ENCODE assay signal across 25 cellular contexts in genomic region chr14:33629721-33630287, GRCh38.
DNase-seq lines count a peak whose midpoint lies in the region; ATAC-seq, FAIRE-seq and TF ChIP-seq lines count a peak whose summit lies in the region.
"Had no signal": no experiment of that assay in that cellular context is flagged by ENCODE, and none has a peak within 500 bp of the region (broad histone marks: within the 10 kb centered on the region; RNA-seq: fewer than 3 reads in every experiment).

No MANE protein-coding gene starts in this region.

- H4K20me1 ChIP-seq in HepG2 (ENCODE audit: insufficient read depth, low read length): no peaks in the 10 kb centered on the region; the same call in 1 of the 2 replicates
- H4K20me1 ChIP-seq: BLaER1 treated with 17β-estradiol and CSF1 and Interleukin-3, amounts not matched to agents 10 nM and 100 nM had no signal

- under 1% methylated on average over 2 of the region's 2 CpGs for WGBS in HepG2 (ENCODE audit: low lambda C conversion rate)
- WGBS in right lobe of liver (ENCODE audit: insufficient coverage, low coverage, low lambda C conversion rate, missing lambda C conversion rate): 44% methylated on average over 2 of the region's 2 CpGs

- DNase-seq in HepG2 (ENCODE audit: low spot score) (no peak), right lobe of liver (no peak), amniotic epithelial cell (ENCODE audit: low read depth) (peak; percentile 59), choroid plexus epithelial cell (ENCODE audit: low read depth) (peak; percentile 15), NAMALWA (ENCODE audit: low spot score) (no peak), RWPE1 (ENCODE audit: low spot score) (no peak)
- DNase-seq: AML-193; BE2C; CD4-positive, alpha-beta T cell; CD8-positive, alpha-beta memory T cell; DMS 273 treated with DMSO at 0.1 percent for 48 hours; DMS79; EL; GDM1; H9 had no signal

- H3K9ac ChIP-seq in HepG2 (ENCODE audit: insufficient read depth, low read depth, low read length): no peak overlapping the region
- H3K9ac ChIP-seq: BLaER1 treated with 17β-estradiol and CSF1 and Interleukin-3, amounts not matched to agents 10 nM and 100 nM had no signal

- H3K4me1 ChIP-seq in HepG2 (ENCODE audit: insufficient read depth, low read length) (no peaks in the 10 kb centered on the region), right lobe of liver (no peaks in the 10 kb centered on the region)
- H3K4me1 ChIP-seq: BLaER1 treated with 17β-estradiol and CSF1 and Interleukin-3, amounts not matched to agents 10 nM and 100 nM had no signal

- no peak overlapping the region for H3K4me2 ChIP-seq in HepG2 (ENCODE audit: low read depth, low read length)
- H3K4me2 ChIP-seq: BLaER1 treated with 17β-estradiol and CSF1 and Interleukin-3, amounts not matched to agents 10 nM and 100 nM had no signal

- no peaks in the 10 kb centered on the region for H3K9me3 ChIP-seq in HepG2 (ENCODE audit: low read length)
- H3K9me3 ChIP-seq in right lobe of liver: no peaks in the 10 kb centered on the region
- H3K9me3 ChIP-seq: BE2C; BLaER1 treated with 17β-estradiol and CSF1 and Interleukin-3, amounts not matched to agents 10 nM and 100 nM had no signal

- intact Hi-C loops in HepG2 (cut with micrococcal nuclease; ENCODE audit: unreplicated experiment) (no loop called here), right lobe of liver (cut with DNase I) (no loop called here)

- H3K36me3 ChIP-seq in HepG2 (replicated peaks in 1 of 2; ENCODE audit: control insufficient read depth in 1 of 2, insufficient read depth in 2 of 2, low read length in 2 of 2): no peaks in the 10 kb centered on the region
- H3K36me3 ChIP-seq in right lobe of liver: no peaks in the 10 kb centered on the region
- H3K36me3 ChIP-seq: BE2C; BLaER1 treated with 17β-estradiol and CSF1 and Interleukin-3, amounts not matched to agents 10 nM and 100 nM had no signal

- no peak overlapping the region for H3K4me3 ChIP-seq in HepG2 (replicated peaks in 1 of 3; ENCODE audit: insufficient read depth in 1 of 3, low read depth in 2 of 3, low read length in 3 of 3)
- H3K4me3 ChIP-seq in right lobe of liver: no peak overlapping the region
- H3K4me3 ChIP-seq in choroid plexus epithelial cell (ENCODE audit: low read depth, low read length): no peak overlapping the region
- H3K4me3 ChIP-seq: BLaER1 treated with 17β-estradiol and CSF1 and Interleukin-3, amounts not matched to agents 10 nM and 100 nM; GM12878; GM23338 had no signal

- CTCF ChIA-PET in HepG2 (lab: Yijun Ruan, JAX; ENCODE audit: low intra/inter-chr PET ratio, low total read pairs) (no interaction called here), RWPE1 (lab: Yijun Ruan, JAX) (interaction anchor here (0.7 kb wide), 1 partner anchor 690 kb away, joined by 3 read pairs; no protein-coding TSS in a partner anchor)

- no TSS peak for BruUV-seq in HepG2 (replicated peaks; lab: Mats Ljungman, UMichigan)

- in situ Hi-C loops in HepG2 (cut with HindIII; ENCODE audit: extremely low pct_ligation_motif_present, low pct_unique_long_range_greater_than_20kb): no loop called here

- H3K27me3 ChIP-seq in HepG2 (ENCODE audit: control insufficient read depth in 1 of 2, insufficient read depth in 2 of 2, low read length in 2 of 2): no peaks in the 10 kb centered on the region
- H3K27me3 ChIP-seq in right lobe of liver: no peaks in the 10 kb centered on the region
- H3K27me3 ChIP-seq: BE2C; BLaER1 treated with 17β-estradiol and CSF1 and Interleukin-3, amounts not matched to agents 10 nM and 100 nM had no signal

- H3K79me2 ChIP-seq in HepG2 (ENCODE audit: insufficient read depth, low read length): no peaks in the 10 kb centered on the region

- TF ChIP-seq CTCF in HepG2 (CRISPR knock-in tag; IDR thresholded peaks at IDR 0.05): no peak
- TF ChIP-seq CTCF in right lobe of liver (IDR thresholded peaks at IDR 0.05): no peak
- TF ChIP-seq CTCF in choroid plexus epithelial cell (conservative IDR thresholded peaks at IDR 0.05; ENCODE audit: low read depth, low read length): no peak
- TF ChIP-seq CTCF in RWPE1 (conservative IDR thresholded peaks at IDR 0.05; ENCODE audit: low read depth): no peak

- H2AFZ ChIP-seq in HepG2 (ENCODE audit: low read length): no peak overlapping the region
- H2AFZ ChIP-seq: GM23338 had no signal

- FAIRE-seq in HepG2 (lab: Jason Lieb, UNC): no peak
- FAIRE-seq: A204.1, D721Med, GM12878, GM19239 had no signal

- no peak for TF ChIP-seq RAD21 in HepG2 (CRISPR knock-in tag; IDR thresholded peaks at IDR 0.05)

- ATAC-seq in HepG2 (no peak), right lobe of liver (no peak), HG03108 (IDR thresholded peaks at IDR 0.05; ENCODE audit: unreplicated experiment) (no peak), HG02763 (IDR thresholded peaks at IDR 0.05; ENCODE audit: unreplicated experiment) (no peak)
- ATAC-seq: GM12878, GM23338, HCT116 had no signal

- H3K27ac ChIP-seq in HepG2 (ENCODE audit: extremely low read length, insufficient read depth, low read length) (no peak overlapping the region), right lobe of liver (no peak overlapping the region), RWPE1 (no peak overlapping the region)
- H3K27ac ChIP-seq: 22Rv1; BLaER1 treated with 17β-estradiol and CSF1 and Interleukin-3, amounts not matched to agents 10 nM and 100 nM had no signal

- TF ChIP-seq POLR2A in HepG2 (IDR thresholded peaks at IDR 0.05; ENCODE audit: insufficient read depth in 1 of 2, low read depth in 2 of 2, low read length in 2 of 2): no peak
- no peak for TF ChIP-seq POLR2A in right lobe of liver (IDR thresholded peaks at IDR 0.05)

- POLR2A ChIA-PET in HepG2 (lab: Yijun Ruan, JAX): no interaction called here
- POLR2A ChIA-PET in RWPE1 (lab: Yijun Ruan, JAX; ENCODE audit: low non-redundant PET): no interaction called here

- no peak for TF ChIP-seq EP300 in HepG2 (IDR thresholded peaks at IDR 0.05; ENCODE audit: low read depth in 2 of 2, low read length in 2 of 2)
- no peak for TF ChIP-seq EP300 in HepG2 (CRISPR knock-in tag; IDR thresholded peaks at IDR 0.05; ENCODE audit: borderline replicate concordance)

TF ChIP-seq in HepG2, 621 proteins besides CTCF, POLR2A, EP300 and RAD21:
- peak; percentile 54 for TF ChIP-seq RARA (CRISPR knock-in tag; IDR thresholded peaks at IDR 0.05)
- no peak for TF ChIP-seq TFDP2 (CRISPR knock-in tag; IDR thresholded peaks at IDR 0.05)
- peak; percentile 74 for TF ChIP-seq BCL6 (CRISPR knock-in tag; IDR thresholded peaks at IDR 0.05)
- TF ChIP-seq HNRNPLL (IDR thresholded peaks at IDR 0.05; ENCODE audit: low read depth, low read length, poor library complexity, severe bottlenecking): no peak

Comparison
In these comparisons a context has a peak if more than half of its experiments do, and no peak if none do; other contexts are left out.
1. DNase-seq: peak in amniotic epithelial cell (single experiment) and choroid plexus epithelial cell (single experiment); none in HepG2 (single experiment), right lobe of liver (0 of 3), NAMALWA (single experiment) and RWPE1 (single experiment).